In the genomic region with DNA sequence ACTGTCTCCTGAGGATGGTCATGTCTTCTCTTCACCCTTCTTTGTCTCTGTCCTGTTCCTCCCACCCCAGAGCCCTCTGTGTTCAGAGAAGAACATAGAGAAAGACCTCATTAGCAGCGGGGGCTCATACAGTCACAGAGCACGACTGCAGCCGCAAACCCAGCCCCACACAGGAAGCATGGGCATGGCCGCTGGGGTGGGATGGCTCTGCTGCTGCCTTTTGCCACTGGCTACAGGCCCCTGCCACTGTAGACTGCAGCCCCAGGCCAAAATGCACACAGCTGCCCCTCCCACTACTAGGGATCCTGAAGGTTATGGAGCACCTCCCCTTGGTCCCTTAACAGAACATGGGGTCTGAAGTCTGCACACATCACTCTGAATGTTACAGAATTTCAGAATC, we compare ENCODE assay signal across 25 cellular contexts.
"Had no signal": no experiment of that assay in that cellular context is flagged by ENCODE, and none has a peak within 500 bp of the region (broad histone marks: within the 10 kb centered on the region; RNA-seq: fewer than 3 reads in every experiment).

No MANE protein-coding gene starts in this region.

- H3K4me3 ChIP-seq: breast epithelium, colonic mucosa, dorsolateral prefrontal cortex, gastroesophageal sphincter, mucosa of descending colon, sigmoid colon, smooth muscle cell, transverse colon had no signal

- H3K27ac ChIP-seq: colonic mucosa, epithelial cell of prostate, transverse colon had no signal

- DNase-seq: activated CD4-positive, alpha-beta T cell treated with anti-CD3 and anti-CD28 coated beads for 36 hours; activated CD4-positive, alpha-beta T cell treated with anti-CD3 and anti-CD28 coated beads, Interleukin-2, amount 50 U/mL, for 4 hours; activated CD8-positive, alpha-beta memory T cell treated with anti-CD3 and anti-CD28 coated beads for 24 hours; activated CD8-positive, alpha-beta memory T cell treated with anti-CD3 and anti-CD28 coated beads, Interleukin-2, amount 50 U/mL, for 48 hours; activated naive CD4-positive, alpha-beta T cell treated with Interleukin-2 at 50 U/mL for 16 hours; activated naive CD8-positive, alpha-beta T cell treated with anti-CD3 and anti-CD28 coated beads for 36 hours; activated T-cell treated with anti-CD3 and anti-CD28 coated beads, Interleukin-2, amount 50 U/mL, for 48 hours; colonic mucosa; dorsolateral prefrontal cortex; head of caudate nucleus; hypothalamus; left ventricle myocardium superior; mucosa of descending colon; sigmoid colon; stimulated activated CD4-positive, alpha-beta T cell treated with anti-CD3 and anti-CD28 coated beads, Interleukin-2, amount 100 ng/mL, for 48 hours; stimulated activated CD8-positive, alpha-beta memory T cell treated with anti-CD3 and anti-CD28 coated beads, Interleukin-4, amount 100 ng/mL, for 48 hours; stimulated activated naive B cell treated with anti-CD40 and anti-IgM and Interleukin-4, amounts not matched to agents 10 μg/mL and 1 μg/mL and 100 μg/mL, for 72 hours; T-helper 9 cell; transverse colon had no signal

- H3K4me3 Mint-ChIP-seq: activated CD4-positive, alpha-beta T cell treated with anti-CD3 and anti-CD28 coated beads for 36 hours; activated naive CD8-positive, alpha-beta T cell treated with anti-CD3 and anti-CD28 coated beads for 36 hours; central memory CD8-positive, alpha-beta T cell; stimulated activated naive B cell treated with anti-CD40 and anti-IgM and Interleukin-4, amounts not matched to agents 10 μg/mL and 1 μg/mL and 100 μg/mL, for 72 hours; WTC11 had no signal

- H3K36me3 ChIP-seq: breast epithelium, colonic mucosa, gastroesophageal sphincter, sigmoid colon, transverse colon had no signal

- H3K27ac Mint-ChIP-seq: activated CD4-positive, alpha-beta T cell treated with anti-CD3 and anti-CD28 coated beads for 36 hours; activated naive CD8-positive, alpha-beta T cell treated with anti-CD3 and anti-CD28 coated beads for 36 hours; stimulated activated naive B cell treated with anti-CD40 and anti-IgM and Interleukin-4, amounts not matched to agents 10 μg/mL and 1 μg/mL and 100 μg/mL, for 72 hours; WTC11 had no signal

- H3K4me2 ChIP-seq: smooth muscle cell had no signal

- H3K9me3 ChIP-seq: breast epithelium, colonic mucosa, gastroesophageal sphincter, mucosa of descending colon, sigmoid colon, transverse colon had no signal

- H3K4me1 Mint-ChIP-seq: activated CD4-positive, alpha-beta T cell treated with anti-CD3 and anti-CD28 coated beads for 36 hours; activated naive CD8-positive, alpha-beta T cell treated with anti-CD3 and anti-CD28 coated beads for 36 hours had no signal

- ATAC-seq: activated CD4-positive, alpha-beta T cell treated with anti-CD3 and anti-CD28 coated beads for 36 hours; mucosa of descending colon; stimulated activated naive B cell treated with anti-CD40 and anti-IgM and Interleukin-4, amounts not matched to agents 10 μg/mL and 1 μg/mL and 100 μg/mL, for 72 hours; WTC11 had no signal

- H3K27me3 ChIP-seq: breast epithelium, colonic mucosa, dorsolateral prefrontal cortex, gastroesophageal sphincter, sigmoid colon, transverse colon had no signal

- H3K36me3 Mint-ChIP-seq: activated naive CD8-positive, alpha-beta T cell treated with anti-CD3 and anti-CD28 coated beads for 36 hours; stimulated activated naive B cell treated with anti-CD40 and anti-IgM and Interleukin-4, amounts not matched to agents 10 μg/mL and 1 μg/mL and 100 μg/mL, for 72 hours; WTC11 had no signal

- H3K27me3 Mint-ChIP-seq: activated CD4-positive, alpha-beta T cell treated with anti-CD3 and anti-CD28 coated beads for 36 hours; activated naive CD8-positive, alpha-beta T cell treated with anti-CD3 and anti-CD28 coated beads for 36 hours; central memory CD8-positive, alpha-beta T cell had no signal

- H3K4me1 ChIP-seq: breast epithelium, colonic mucosa, sigmoid colon, transverse colon had no signal

- H3K9me3 Mint-ChIP-seq: activated naive CD8-positive, alpha-beta T cell treated with anti-CD3 and anti-CD28 coated beads for 36 hours; central memory CD8-positive, alpha-beta T cell; stimulated activated naive B cell treated with anti-CD40 and anti-IgM and Interleukin-4, amounts not matched to agents 10 μg/mL and 1 μg/mL and 100 μg/mL, for 72 hours; WTC11 had no signal
